ENCODE assay signal across 18 cellular contexts in the genomic region with DNA sequence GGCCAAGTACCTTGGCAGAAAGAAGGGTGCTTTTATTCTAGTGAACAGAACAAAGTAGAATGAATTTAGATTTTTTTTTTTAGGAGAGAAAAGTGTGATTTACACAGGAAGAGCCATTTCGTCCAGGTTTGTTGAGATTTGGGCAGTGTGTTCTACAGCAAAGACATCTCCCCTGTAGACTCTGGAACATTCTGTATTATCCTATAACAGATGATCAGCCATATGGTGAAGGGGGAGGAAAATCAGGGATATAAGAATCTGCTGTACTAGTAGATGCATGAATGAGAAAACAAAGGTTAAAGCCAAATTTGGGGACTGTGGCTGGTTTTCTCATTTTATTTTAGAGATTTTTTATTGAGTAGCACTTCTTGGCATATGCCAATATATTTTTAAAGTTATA.
A peak's percentile ranks its signal among the peaks of the same experiment; 100 is the strongest.
DNase-seq lines count a peak whose midpoint lies in the region; ATAC-seq and TF ChIP-seq lines count a peak whose summit lies in the region.
"Had no signal": no experiment of that assay in that cellular context is flagged by ENCODE, and none has a peak within 500 bp of the region (broad histone marks: within the 10 kb centered on the region; RNA-seq: fewer than 3 reads in every experiment).

No MANE protein-coding gene starts in this region.

- no peak for TF ChIP-seq CTCF in mucosa of descending colon (IDR thresholded peaks at IDR 0.05)

- ATAC-seq in GM18867 (IDR thresholded peaks at IDR 0.05; ENCODE audit: unreplicated experiment) (no peak), mucosa of descending colon (no peak)
- no peak for ATAC-seq in activated CD8-positive, alpha-beta T cell treated with anti-CD3 and anti-CD28 coated beads, Interleukin-2, amount 10 ng/mL, durations not matched to agents 7 days and 5 days
- ATAC-seq: CD8-positive, alpha-beta T cell; GM23338; HCT116 had no signal

- POLR2A ChIA-PET in activated CD8-positive, alpha-beta T cell treated with anti-CD3 and anti-CD28 coated beads, Interleukin-2, amount 10 ng/mL, durations not matched to agents 7 days and 5 days (lab: Charles Lee) = interaction anchor here (0.6 kb wide), 1 partner anchor 634 kb away, joined by 4 read pairs; no protein-coding TSS in a partner anchor

- peak; percentile 95 for DNase-seq in G401 (ENCODE audit: low spot score)
- DNase-seq in NCI-H82 (lab: John Stamatoyannopoulos, UW) = peak; percentile 62
- DNase-seq in cerebellum (ENCODE audit: low spot score) = peak; percentile 44
- peak; percentile 31 for DNase-seq in middle frontal gyrus (ENCODE audit: extremely low spot score, low spot score)
- DNase-seq in mucosa of descending colon = no peak
- DNase-seq in activated CD4-positive, alpha-beta T cell treated with anti-CD3 and anti-CD28 coated beads for 48 hours = no peak
- no peak for DNase-seq in activated CD8-positive, alpha-beta T cell treated with anti-CD3 and anti-CD28 coated beads, Interleukin-2, amount 10 ng/mL, durations not matched to agents 7 days and 5 days
- DNase-seq: Caco-2; CD4-positive, CD25-positive, alpha-beta regulatory T cell; CD8-positive, alpha-beta T cell; DMS53; DMS79 treated with DMSO at 0.1 percent for 48 hours; H9 had no signal

- no peak overlapping the region for H3K4me3 ChIP-seq in mucosa of descending colon
- H3K4me3 ChIP-seq: BLaER1, GM23338 had no signal

- no peak overlapping the region for H3K27ac Mint-ChIP-seq in activated CD8-positive, alpha-beta T cell treated with anti-CD3 and anti-CD28 coated beads, Interleukin-2, amount 10 ng/mL, durations not matched to agents 7 days and 5 days
- H3K27ac Mint-ChIP-seq: B cell; CD4-positive, CD25-positive, alpha-beta regulatory T cell; CD8-positive, alpha-beta T cell; GM23338; H9 had no signal

- no peaks in the 10 kb centered on the region for H3K27me3 Mint-ChIP-seq in activated CD8-positive, alpha-beta T cell treated with anti-CD3 and anti-CD28 coated beads, Interleukin-2, amount 10 ng/mL, durations not matched to agents 7 days and 5 days (ENCODE audit: low read depth)
- H3K27me3 Mint-ChIP-seq: B cell; CD4-positive, CD25-positive, alpha-beta regulatory T cell had no signal

- H3K4me1 Mint-ChIP-seq in activated CD8-positive, alpha-beta T cell treated with anti-CD3 and anti-CD28 coated beads, Interleukin-2, amount 10 ng/mL, durations not matched to agents 7 days and 5 days (ENCODE audit: low read depth) = no peaks in the 10 kb centered on the region
- H3K4me1 Mint-ChIP-seq: B cell; CD4-positive, CD25-positive, alpha-beta regulatory T cell; GM23338; H9 had no signal

- in situ Hi-C loops in G401 (cut with HindIII; ENCODE audit: low sequenced_read_pairs) = no loop called here

- no peaks in the 10 kb centered on the region for H3K4me1 ChIP-seq in mucosa of descending colon (ENCODE audit: low read depth)
- H3K4me1 ChIP-seq: BLaER1, Caco-2 had no signal

- no peaks in the 10 kb centered on the region for H3K36me3 ChIP-seq in mucosa of descending colon (ENCODE audit: low read depth)
- H3K36me3 ChIP-seq: BLaER1 had no signal

- no peak overlapping the region for H3K4me3 Mint-ChIP-seq in activated CD8-positive, alpha-beta T cell treated with anti-CD3 and anti-CD28 coated beads, Interleukin-2, amount 10 ng/mL, durations not matched to agents 7 days and 5 days
- H3K4me3 Mint-ChIP-seq: B cell; CD4-positive, CD25-positive, alpha-beta regulatory T cell; CD8-positive, alpha-beta T cell; GM23338; H9 had no signal

- H3K36me3 Mint-ChIP-seq in activated CD8-positive, alpha-beta T cell treated with anti-CD3 and anti-CD28 coated beads, Interleukin-2, amount 10 ng/mL, durations not matched to agents 7 days and 5 days (ENCODE audit: low read depth) = no peaks in the 10 kb centered on the region
- H3K36me3 Mint-ChIP-seq: CD4-positive, CD25-positive, alpha-beta regulatory T cell; CD8-positive, alpha-beta T cell had no signal

- intact Hi-C loops in mucosa of descending colon (cut with DNase I, micrococcal nuclease) = no loop called here

- peaks cover 13% of the 10 kb centered on the region for H3K9me3 Mint-ChIP-seq in activated CD8-positive, alpha-beta T cell treated with anti-CD3 and anti-CD28 coated beads, Interleukin-2, amount 10 ng/mL, durations not matched to agents 7 days and 5 days (ENCODE audit: insufficient read depth)

- H3K9me3 ChIP-seq in mucosa of descending colon = no peaks in the 10 kb centered on the region
- H3K9me3 ChIP-seq: BLaER1, Caco-2 had no signal

- CTCF ChIA-PET in activated CD8-positive, alpha-beta T cell treated with anti-CD3 and anti-CD28 coated beads, Interleukin-2, amount 10 ng/mL, durations not matched to agents 7 days and 5 days (lab: Charles Lee) = no interaction called here

Comparison
In these comparisons a context has a peak if more than half of its experiments do, and no peak if none do; other contexts are left out.
1. DNase-seq: peak in G401 (single experiment), NCI-H82 (single experiment), cerebellum (single experiment) and middle frontal gyrus (single experiment); none in mucosa of descending colon (0 of 3), activated CD4-positive, alpha-beta T cell treated with anti-CD3 and anti-CD28 coated beads for 48 hours (single experiment) and activated CD8-positive, alpha-beta T cell treated with anti-CD3 and anti-CD28 coated beads, Interleukin-2, amount 10 ng/mL, durations not matched to agents 7 days and 5 days (single experiment).